Comparison of ENCODE assay signal across 1 cellular context in the genomic region with DNA sequence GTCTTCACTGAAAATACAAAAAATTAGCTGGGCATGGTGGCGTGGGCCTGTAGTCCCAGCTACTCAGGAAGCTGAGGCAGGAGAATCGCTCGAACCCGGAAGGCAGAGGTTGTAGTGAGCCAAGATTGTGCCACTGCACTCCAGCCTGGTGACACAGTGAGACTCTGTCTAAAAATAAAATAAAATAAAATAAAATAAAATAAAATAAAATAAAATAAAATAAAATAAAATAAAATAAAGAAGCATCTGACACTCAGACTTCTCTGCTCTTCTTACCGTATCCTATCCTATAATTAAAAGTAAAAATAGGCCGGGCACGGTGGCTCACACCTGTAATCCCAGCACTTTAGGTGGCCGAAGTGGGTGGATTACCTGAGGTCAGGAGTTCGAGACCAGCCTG. TPM values are rescaled to one million over a fixed set of nuclear protein-coding genes. Genes with fewer than 3 reads are reported as not detected.
DNase-seq lines count a peak whose midpoint lies in the region; ATAC-seq and TF ChIP-seq lines count a peak whose summit lies in the region.
"Not testable (repeated sequence)": the region's sequence is repeated elsewhere in the genome, so short reads cannot be mapped to it uniquely, and the experiment has no call there.

No MANE protein-coding gene starts in this region.

- H3K27me3 Mint-ChIP-seq in WTC11 (ENCODE audit: low read depth), result not testable (repeated sequence)

- not testable (repeated sequence) for H3K36me3 Mint-ChIP-seq in WTC11

- POLR2A ChIA-PET in WTC11 (lab: Charles Lee), result not testable (repeated sequence)

- DNase-seq in WTC11 (ENCODE audit: low spot score), result not testable (repeated sequence)

- TF ChIP-seq CTCF in WTC11 (IDR thresholded peaks at IDR 0.05), result not testable (repeated sequence)

- H3K4me1 Mint-ChIP-seq in WTC11, result peaks cover 24% of the 10 kb centered on the region

- CTCF ChIA-PET in WTC11 (lab: Charles Lee), result not testable (repeated sequence)

- H3K4me3 Mint-ChIP-seq in WTC11, result not testable (repeated sequence)

- not testable (repeated sequence) for H3K27ac Mint-ChIP-seq in WTC11

- ATAC-seq in WTC11, result not testable (repeated sequence)

- H3K9me3 Mint-ChIP-seq in WTC11, result not testable (repeated sequence)

TF ChIP-seq in WTC11, 78 proteins besides CTCF, POLR2A, EP300 and RAD21:
- peak; percentile 91 for TF ChIP-seq HMGA2 (CRISPR knock-in tag; IDR thresholded peaks at IDR 0.05)

RNA-seq across cellular contexts. Expression of a gene that starts 46.2 kb away (rescaled TPM):
- 258 to 272 TPM (median 260 TPM) in 3 replicates for total RNA-seq in WTC11 (2021)
